ENCODE assay signal across 9 cellular contexts in the genomic region with DNA sequence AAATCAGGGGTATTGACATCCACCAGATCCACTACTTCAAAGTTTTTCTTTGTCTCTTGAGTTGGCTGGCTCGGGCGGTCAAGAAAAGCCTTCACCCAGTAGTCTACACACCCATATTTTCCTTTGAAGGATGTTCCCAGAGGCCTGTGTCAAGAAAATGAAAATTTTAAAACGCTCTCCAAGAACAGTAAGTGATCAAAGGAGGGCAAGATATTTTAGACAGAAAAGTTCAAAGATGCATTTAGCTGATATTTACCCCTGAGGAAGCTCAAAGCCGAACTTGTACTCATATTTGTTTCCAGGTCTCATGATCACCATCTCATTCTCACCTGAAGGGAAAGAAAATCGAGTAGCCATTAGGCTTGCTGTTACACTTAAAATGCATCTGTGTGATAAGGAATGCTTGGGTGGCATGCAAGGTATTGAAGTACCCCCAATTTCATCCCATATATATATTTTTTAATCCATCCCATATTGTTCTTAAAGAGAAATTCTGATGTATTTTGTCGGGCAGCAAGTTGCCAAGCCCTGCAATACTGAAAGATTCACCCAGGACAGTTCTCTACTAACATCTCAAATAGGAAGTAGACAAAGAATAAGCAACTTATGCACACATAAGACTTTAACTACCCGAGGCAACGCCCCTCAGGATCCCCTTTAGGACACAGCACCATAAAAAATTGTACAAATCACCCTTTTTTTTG. TPM values are rescaled to one million over a fixed set of nuclear protein-coding genes. Genes with fewer than 3 reads are reported as not detected.
A peak's percentile ranks its signal among the peaks of the same experiment; 100 is the strongest.
DNase-seq lines count a peak whose midpoint lies in the region; ATAC-seq, FAIRE-seq and TF ChIP-seq lines count a peak whose summit lies in the region.
"Had no signal": no experiment of that assay in that cellular context is flagged by ENCODE, and none has a peak within 500 bp of the region (broad histone marks: within the 10 kb centered on the region; RNA-seq: fewer than 3 reads in every experiment).

No MANE protein-coding gene starts in this region.

- CTCF ChIA-PET in BJ (lab: Yijun Ruan, JAX), result interaction anchor here (1.3 to 12.4 kb wide), 2 partner anchors 13 to 17 kb away, joined by 3 to 117 read pairs; no protein-coding TSS in a partner anchor

- TF ChIP-seq CTCF in BJ (IDR thresholded peaks at IDR 0.05; ENCODE audit: insufficient read depth, low read depth, low read length), result no peak

- no peak for FAIRE-seq in frontal cortex (lab: Jason Lieb, UNC)
- FAIRE-seq: colon had no signal

- H3K4me3 ChIP-seq in BJ (ENCODE audit: low read depth, low read length), result peak overlapping the region; percentile 56

- no peaks in the 10 kb centered on the region for H3K27me3 Mint-ChIP-seq in central memory CD8-positive, alpha-beta T cell
- no peaks in the 10 kb centered on the region for H3K27me3 Mint-ChIP-seq in naive B cell

- peak overlapping the region; percentile 94 for H3K4me3 Mint-ChIP-seq in central memory CD8-positive, alpha-beta T cell
- peak overlapping the region; percentile 87 to 100 (median 98) for H3K4me3 Mint-ChIP-seq in naive B cell

- H3K27ac Mint-ChIP-seq in central memory CD8-positive, alpha-beta T cell (ENCODE audit: low read depth), result peak overlapping the region; percentile 93
- H3K27ac Mint-ChIP-seq in naive B cell, result peak overlapping the region; percentile 82 to 99 (median 94)

- peaks cover 77% of the 10 kb centered on the region for H3K4me1 Mint-ChIP-seq in central memory CD8-positive, alpha-beta T cell
- H3K4me1 Mint-ChIP-seq in naive B cell, result peaks cover 70 to 80% (median 76%) of the 10 kb centered on the region in 3 donors

- no peaks in the 10 kb centered on the region for H3K27me3 ChIP-seq in BJ (ENCODE audit: control insufficient read depth, insufficient read depth, low read length)

- peaks cover 21% of the 10 kb centered on the region for H3K36me3 ChIP-seq in BJ (ENCODE audit: control insufficient read depth, insufficient read depth, low read length)

- ATAC-seq in central memory CD8-positive, alpha-beta T cell (replicated peaks; ENCODE audit: extremely low read depth, poor library complexity, severe bottlenecking), result no peak
- no peak for ATAC-seq in naive B cell (ENCODE audit: low read depth in 2 of 2)

- intact Hi-C loops in posterior vena cava (cut with DNase I), result no loop called here

- POLR2A ChIA-PET in BJ (lab: Charles Lee), result interaction anchor here (1.0 kb wide), 1 partner anchor 15 kb away, joined by 9 read pairs; no protein-coding TSS in a partner anchor

- DNase-seq in BJ (ENCODE audit: low read depth) (no peak), NAMALWA (ENCODE audit: low spot score) (peak; percentile 41), naive B cell (no peak), germinal center (ENCODE audit: low spot score) (no peak), NCI-H1694 treated with DMSO at 0.1 percent for 48 hours (lab: John Stamatoyannopoulos, UW) (no peak), frontal cortex (ENCODE audit: low spot score in 2 of 2) (no peak), posterior vena cava (ENCODE audit: low spot score) (no peak)
- no peak for DNase-seq in central memory CD8-positive, alpha-beta T cell (ENCODE audit: low spot score in 2 of 2)

- H3K9me3 Mint-ChIP-seq in central memory CD8-positive, alpha-beta T cell, result no peaks in the 10 kb centered on the region
- no peaks in the 10 kb centered on the region for H3K9me3 Mint-ChIP-seq in naive B cell

- H3K36me3 Mint-ChIP-seq in central memory CD8-positive, alpha-beta T cell (ENCODE audit: insufficient read depth), result peaks cover 58% of the 10 kb centered on the region
- H3K36me3 Mint-ChIP-seq in naive B cell, result peaks cover 41 to 44% of the 10 kb centered on the region in 2 donors

RNA-seq across cellular contexts. Expression of a gene that starts 1.1 kb away (rescaled TPM):
- polyA plus RNA-seq in BJ (2011; rRNA removed) (212 and 258 TPM in 2 replicates), naive B cell (ENCODE audit: low read depth in 6 of 6) (1,000 to 10,000 TPM; 2,524 to 6,933 (median 5,735) TPM)
- 165 and 309 TPM in 2 replicates for polyA minus RNA-seq in BJ (2011; rRNA and poly(A)+ RNA removed)
- total RNA-seq in frontal cortex (125 TPM), posterior vena cava (100 to 1,000 TPM; 393 to 441 TPM)

RNA-seq across cellular contexts. Expression of a gene that starts 26.2 kb away (rescaled TPM):
- polyA plus RNA-seq in BJ (2011; rRNA removed) (not detected in 2 replicates), naive B cell (ENCODE audit: low read depth in 6 of 6) (not detected)
- polyA minus RNA-seq in BJ (2011; rRNA and poly(A)+ RNA removed), result not detected in 2 replicates
- total RNA-seq in frontal cortex (not detected), posterior vena cava (not detected)

RNA-seq across cellular contexts. Expression of a gene that starts 30.8 kb away (rescaled TPM):
- polyA plus RNA-seq in BJ (2011; rRNA removed), result 13.2 and 19.2 TPM in 2 replicates
- polyA minus RNA-seq in BJ (2011; rRNA and poly(A)+ RNA removed), result 6.6 and 8.6 TPM in 2 replicates
- polyA plus RNA-seq in naive B cell (ENCODE audit: low read depth in 6 of 6), result 100 to 1,000 TPM in 1 of 6 donors, 10 to 100 TPM in 5; 79.5 to 202 (median 91.7) TPM
- total RNA-seq in frontal cortex, result 14.7 TPM
- 10 to 100 TPM; 22.8 to 23.8 TPM for total RNA-seq in posterior vena cava

RNA-seq across cellular contexts. Expression of a gene that starts 30.9 kb away (rescaled TPM):
- 1.3 and 1.4 TPM in 2 replicates for polyA plus RNA-seq in BJ (2011; rRNA removed)
- 1.5 TPM in 2 replicates for polyA minus RNA-seq in BJ (2011; rRNA and poly(A)+ RNA removed)
- under 1 TPM in 2 of 6 donors, not detected in 4; 0.15 to 0.27 TPM for polyA plus RNA-seq in naive B cell (ENCODE audit: low read depth in 6 of 6)
- 1.6 TPM for total RNA-seq in frontal cortex
- total RNA-seq in posterior vena cava, result 1 to 10 TPM; 2.3 TPM

RNA-seq across cellular contexts. Expression of a gene that starts 37.5 kb away (rescaled TPM):
- polyA plus RNA-seq in BJ (2011; rRNA removed) (35.1 and 42.1 TPM in 2 replicates), naive B cell (ENCODE audit: low read depth in 6 of 6) (10 to 100 TPM; 10.6 to 14.2 (median 12.7) TPM)
- polyA minus RNA-seq in BJ (2011; rRNA and poly(A)+ RNA removed), result 22.7 and 23.4 TPM in 2 replicates
- total RNA-seq in frontal cortex (17.1 TPM), posterior vena cava (10 to 100 TPM; 45.5 to 45.8 TPM)
